ENCODE assay signal across 35 cellular contexts in the genomic region with DNA sequence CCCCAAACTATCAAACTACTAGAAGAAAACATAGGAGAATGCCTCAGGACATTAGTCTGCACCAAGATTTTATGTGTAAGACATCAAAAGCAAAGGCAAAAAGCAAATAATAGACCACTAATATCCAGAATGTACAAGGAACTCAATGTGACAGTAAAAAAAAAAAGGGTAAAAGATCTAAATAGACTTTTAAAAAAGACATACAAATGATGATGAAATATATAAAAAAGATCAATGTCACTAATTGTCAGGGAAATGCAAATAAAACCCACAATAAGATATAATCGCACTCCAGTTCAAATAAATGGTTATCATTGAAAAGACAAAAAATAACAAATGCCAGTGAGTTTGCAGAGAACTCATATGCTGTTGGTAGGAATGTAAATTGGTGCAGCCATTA.
"Had no signal": no experiment of that assay in that cellular context is flagged by ENCODE, and none has a peak within 500 bp of the region (broad histone marks: within the 10 kb centered on the region; RNA-seq: fewer than 3 reads in every experiment).

No MANE protein-coding gene starts in this region.

- H3K36me3 ChIP-seq: MG63 had no signal

- H3K9me3 ChIP-seq: MG63 had no signal

- DNase-seq: Karpas-422, Kasumi-1, MG63, MM.1S, MV-4-11, NCI-H1048, NCI-H1092, NCI-H1092 treated with DMSO at 0.1 percent for 48 hours, NCI-H1105, NCI-H1105 treated with DMSO at 0.1 percent for 48 hours, NCI-H1417, NCI-H1417 treated with DMSO at 0.1 percent for 48 hours, NCI-H1436, NCI-H1436 treated with DMSO at 0.1 percent for 48 hours, NCI-H146, NCI-H1694, NCI-H1694 treated with DMSO at 0.1 percent for 48 hours, NCI-H187, NCI-H187 treated with DMSO at 0.1 percent for 48 hours, NCI-H1930, NCI-H2029, NCI-H2029 treated with DMSO at 0.1 percent for 48 hours, NCI-H2081, NCI-H2081 treated with DMSO at 0.1 percent for 48 hours, NCI-H2107, NCI-H2171, NCI-H2171 treated with DMSO at 0.1 percent for 48 hours, NCI-H2227 treated with DMSO at 0.1 percent for 48 hours, NCI-H226, NCI-H345, NCI-H446, NCI-H446 treated with DMSO at 0.1 percent for 48 hours, NCI-H510A, NCI-H510A treated with DMSO at 0.1 percent for 48 hours, NCI-H524 had no signal

- H3K4me3 ChIP-seq: MG63 had no signal
